Comparison of ENCODE assay signal across 1 cellular context in genomic region chr14:23300687-23301223, GRCh38.
TF ChIP-seq lines count a peak whose summit lies in the region.

No MANE protein-coding gene starts in this region.

TF ChIP-seq in HepG2, 621 proteins besides CTCF, POLR2A, EP300 and RAD21 (continued from another document and continues in another):
- TF ChIP-seq TFDP2 (CRISPR knock-in tag; IDR thresholded peaks at IDR 0.05) (no peak), CCAR2 (optimal IDR thresholded peaks at IDR 0.05; ENCODE audit: low read depth, low read length) (no peak), ZFP37 (CRISPR knock-in tag; IDR thresholded peaks at IDR 0.05; ENCODE audit: borderline replicate concordance) (0 out of 2 replicates have a peak, but pooled peaks have one; percentile 15), ZNF670 (CRISPR knock-in tag; IDR thresholded peaks at IDR 0.05; ENCODE audit: borderline replicate concordance) (no peak), SIX4 (CRISPR knock-in tag; IDR thresholded peaks at IDR 0.05) (no peak), ATF7 (IDR thresholded peaks at IDR 0.05) (no peak), ATF7 (CRISPR knock-in tag; IDR thresholded peaks at IDR 0.05) (peak; percentile 13), ZNF639 (CRISPR knock-in tag; conservative IDR thresholded peaks at IDR 0.05) (no peak), PITX1 (CRISPR knock-in tag; IDR thresholded peaks at IDR 0.05) (peak; percentile 45), ZNF362 (CRISPR knock-in tag; IDR thresholded peaks at IDR 0.05; ENCODE audit: borderline replicate concordance) (no peak; the same call in 1 of the 2 replicates), ZNF136 (CRISPR knock-in tag; IDR thresholded peaks at IDR 0.05; ENCODE audit: low read depth) (0 out of 2 replicates have a peak, but pooled peaks have one; percentile 6), FOXJ3 (CRISPR knock-in tag; IDR thresholded peaks at IDR 0.05; ENCODE audit: borderline replicate concordance) (no peak), PAWR (CRISPR knock-in tag; IDR thresholded peaks at IDR 0.05; ENCODE audit: borderline replicate concordance) (0 out of 2 replicates have a peak, but pooled peaks have one; percentile 82), RFX3 (CRISPR knock-in tag; IDR thresholded peaks at IDR 0.05) (no peak), THYN1 (CRISPR knock-in tag; IDR thresholded peaks at IDR 0.05; ENCODE audit: borderline replicate concordance, low read depth) (0 out of 2 replicates have a peak, but pooled peaks have one; percentile 17), TGIF2 (CRISPR knock-in tag; IDR thresholded peaks at IDR 0.05) (no peak), CC2D1A (CRISPR knock-in tag; IDR thresholded peaks at IDR 0.05) (no peak; the same call in 1 of the 2 replicates), KLF11 (CRISPR knock-in tag; IDR thresholded peaks at IDR 0.05) (no peak), ETV5 (CRISPR knock-in tag; IDR thresholded peaks at IDR 0.05; ENCODE audit: borderline replicate concordance) (no peak), CHCHD3 (CRISPR knock-in tag; IDR thresholded peaks at IDR 0.05) (peak; percentile 54; the same call in 1 of the 2 replicates), ATAD3A (CRISPR knock-in tag; IDR thresholded peaks at IDR 0.05) (0 out of 2 replicates have a peak, but pooled peaks have one; percentile 53), NRL (CRISPR knock-in tag; IDR thresholded peaks at IDR 0.05; ENCODE audit: borderline replicate concordance) (peak; percentile 76; the same call in 1 of the 2 replicates), LRRFIP1 (CRISPR knock-in tag; conservative IDR thresholded peaks at IDR 0.05) (0 out of 2 replicates have a peak, but pooled peaks have one; percentile 37), KMT2A (CRISPR knock-in tag; IDR thresholded peaks at IDR 0.05) (0 out of 2 replicates have a peak, but pooled peaks have one; percentile 3), ZNF710 (CRISPR knock-in tag; IDR thresholded peaks at IDR 0.05; ENCODE audit: borderline replicate concordance) (0 out of 2 replicates have a peak, but pooled peaks have one; percentile 3), RARG (CRISPR knock-in tag; IDR thresholded peaks at IDR 0.05; ENCODE audit: low read depth) (no peak), U2AF1 (optimal IDR thresholded peaks at IDR 0.05; ENCODE audit: low read depth, low read length) (peak; percentile 14), BCLAF1 (IDR thresholded peaks at IDR 0.05) (no peak), E2F2 (CRISPR knock-in tag; IDR thresholded peaks at IDR 0.05; ENCODE audit: borderline replicate concordance) (no peak), JDP2 (CRISPR knock-in tag; IDR thresholded peaks at IDR 0.05; ENCODE audit: borderline replicate concordance) (no peak), ZBTB42 (CRISPR knock-in tag; IDR thresholded peaks at IDR 0.05) (no peak), PCBP1 (IDR thresholded peaks at IDR 0.05; ENCODE audit: borderline replicate concordance, low read depth, low read length) (no peak), ZNF234 (CRISPR knock-in tag; conservative IDR thresholded peaks at IDR 0.05) (no peak), ATF2 (CRISPR knock-in tag; IDR thresholded peaks at IDR 0.05) (no peak), CENPX (CRISPR knock-in tag; IDR thresholded peaks at IDR 0.05) (no peak), REXO4 (CRISPR knock-in tag; IDR thresholded peaks at IDR 0.05; ENCODE audit: borderline replicate concordance) (no peak), ZBTB49 (CRISPR knock-in tag; IDR thresholded peaks at IDR 0.05; ENCODE audit: borderline replicate concordance) (no peak), ZNF577 (CRISPR knock-in tag; IDR thresholded peaks at IDR 0.05; ENCODE audit: borderline replicate concordance, low read depth) (no peak), NR3C1 (CRISPR knock-in tag; IDR thresholded peaks at IDR 0.05) (no peak), SSRP1 (CRISPR knock-in tag; IDR thresholded peaks at IDR 0.05) (0 out of 2 replicates have a peak, but pooled peaks have one; percentile 19), ZNF740 (CRISPR knock-in tag; IDR thresholded peaks at IDR 0.05) (no peak), ZNF569 (CRISPR knock-in tag; IDR thresholded peaks at IDR 0.05; ENCODE audit: borderline replicate concordance) (0 out of 2 replicates have a peak, but pooled peaks have one; percentile 18), ZNF773 (CRISPR knock-in tag; IDR thresholded peaks at IDR 0.05; ENCODE audit: borderline replicate concordance) (no peak), ZSCAN31 (CRISPR knock-in tag; IDR thresholded peaks at IDR 0.05; ENCODE audit: low read depth) (no peak), GMEB1 (CRISPR knock-in tag; IDR thresholded peaks at IDR 0.05; ENCODE audit: borderline replicate concordance) (no peak)
